In the genomic region with DNA sequence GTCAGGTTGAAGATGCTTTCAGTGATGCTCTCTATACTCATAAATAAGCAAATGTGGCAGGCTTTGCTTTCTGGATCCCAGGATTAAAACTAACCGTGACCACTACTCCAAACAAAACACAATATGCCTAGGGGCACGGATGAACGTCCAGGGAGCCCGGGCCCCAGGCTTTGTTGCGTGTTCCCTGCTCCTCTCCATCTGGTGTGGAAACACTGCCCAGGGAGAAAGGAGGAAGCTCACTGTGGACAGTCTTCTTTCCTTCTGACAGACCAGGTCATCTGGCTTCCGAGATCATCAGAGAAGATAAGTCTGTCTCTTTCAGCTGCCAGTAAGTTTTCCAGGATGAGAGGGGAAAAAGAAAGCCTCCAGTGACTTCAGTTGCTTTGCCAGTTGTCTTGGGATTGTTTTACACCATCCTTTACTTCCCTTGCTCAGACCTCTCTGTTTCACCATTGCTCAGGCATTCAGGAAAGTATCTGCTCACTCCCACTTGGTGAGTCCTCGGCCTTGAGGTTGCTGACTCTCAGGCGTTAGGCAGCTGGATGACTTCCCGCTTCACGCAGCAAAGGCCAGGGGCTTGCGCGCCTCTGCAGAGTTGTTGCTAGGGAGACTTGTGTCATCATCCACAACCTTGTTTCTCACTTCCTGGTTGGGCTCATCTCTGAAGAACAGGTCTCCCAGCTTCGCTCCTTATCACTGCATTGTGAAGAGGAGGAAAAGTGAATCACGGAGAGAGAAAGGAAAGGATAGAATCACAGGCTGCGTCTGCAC, we compare ENCODE assay signal across 8 cellular contexts. TPM values are rescaled to one million over a fixed set of nuclear protein-coding genes. Genes with fewer than 3 reads are reported as not detected.
A peak's percentile ranks its signal among the peaks of the same experiment; 100 is the strongest.
DNase-seq lines count a peak whose midpoint lies in the region; ATAC-seq and TF ChIP-seq lines count a peak whose summit lies in the region.

No MANE protein-coding gene starts in this region.

- no peak for TF ChIP-seq POLR2A in breast epithelium (IDR thresholded peaks at IDR 0.05)

- H3K4me3 ChIP-seq in breast epithelium (no peak overlapping the region), lower lobe of right lung (no peak overlapping the region), aorta (ENCODE audit: low read length in 2 of 2) (no peak overlapping the region)

- H3K4me1 ChIP-seq in breast epithelium, result no peaks in the 10 kb centered on the region
- peaks cover 11% of the 10 kb centered on the region for H3K4me1 ChIP-seq in lower lobe of right lung
- H3K4me1 ChIP-seq in aorta (ENCODE audit: control insufficient read depth in 1 of 2, insufficient read depth in 2 of 2, low read length in 2 of 2), result no peaks in the 10 kb centered on the region

- POLR2A ChIA-PET in MCF 10A (lab: Yijun Ruan, JAX), result interaction anchor here (0.6 to 2.1 kb wide), 3 partner anchors 9 to 21 kb away, joined by 3 to 14 read pairs (median 10); a partner anchor contains a TSS

- H3K36me3 ChIP-seq in breast epithelium (no peaks in the 10 kb centered on the region), lower lobe of right lung (peaks cover 49% of the 10 kb centered on the region), aorta (ENCODE audit: control insufficient read depth in 1 of 2, insufficient read depth in 2 of 2, low read length in 1 of 2) (peaks cover 0 to 4% of the 10 kb centered on the region in 2 donors)

- no peak overlapping the region for H3K4me3 Mint-ChIP-seq in MCF 10A (ENCODE audit: unreplicated experiment)
- no peak overlapping the region for H3K4me3 Mint-ChIP-seq in central memory CD8-positive, alpha-beta T cell
- no peak overlapping the region for H3K4me3 Mint-ChIP-seq in activated naive CD4-positive, alpha-beta T cell treated with anti-CD3 and anti-CD28 coated beads, Interleukin-2, amount 10 ng/mL, durations not matched to agents 7 days and 5 days

- CTCF ChIA-PET in MCF 10A (lab: Yijun Ruan, JAX), result interaction anchor here (0.6 to 2.9 kb wide), 16 partner anchors 9 to 131 kb away, joined by 3 to 28 read pairs (median 4); a partner anchor contains a TSS
- CTCF ChIA-PET in activated naive CD4-positive, alpha-beta T cell treated with anti-CD3 and anti-CD28 coated beads, Interleukin-2, amount 10 ng/mL, durations not matched to agents 7 days and 5 days (lab: Charles Lee), result interaction anchor here (0.7 to 2.3 kb wide), 5 partner anchors 13 to 116 kb away, joined by 3 to 14 read pairs (median 5); a partner anchor contains a TSS

- intact Hi-C loops in breast epithelium (cut with DNase I; ENCODE audit: low total_unique reads) (loop anchor here (10.0 kb wide), 1 partner anchor 47 kb away; no protein-coding TSS in a partner anchor), MCF 10A (cut with micrococcal nuclease) (no loop called here), lower lobe of right lung (cut with DNase I) (loop anchor here (10.0 kb wide), 1 partner anchor 47 kb away; no protein-coding TSS in a partner anchor), aorta (cut with DNase I) (loop anchor here in 1 of 2 donors (5.0 kb wide), 1 partner anchor 114 kb away; no protein-coding TSS in a partner anchor)

- no TSS peak for BruUV-seq in MCF 10A (replicated peaks; lab: Mats Ljungman, UMichigan)

- H3K9me3 Mint-ChIP-seq in MCF 10A (ENCODE audit: unreplicated experiment), result no peaks in the 10 kb centered on the region
- no peaks in the 10 kb centered on the region for H3K9me3 Mint-ChIP-seq in central memory CD8-positive, alpha-beta T cell
- no peaks in the 10 kb centered on the region for H3K9me3 Mint-ChIP-seq in activated naive CD4-positive, alpha-beta T cell treated with anti-CD3 and anti-CD28 coated beads, Interleukin-2, amount 10 ng/mL, durations not matched to agents 7 days and 5 days

- DNase-seq in breast epithelium (ENCODE audit: low spot score in 2 of 2), result peak in 1 of 2 donors; percentile 62
- no peak for DNase-seq in MCF 10A (ENCODE audit: unreplicated experiment)
- no peak for DNase-seq in central memory CD8-positive, alpha-beta T cell (ENCODE audit: low spot score in 2 of 2)
- peak; percentile 86 for DNase-seq in lower lobe of right lung
- peak; percentile 72 to 76 for DNase-seq in aorta
- DNase-seq in activated naive CD4-positive, alpha-beta T cell treated with anti-CD3 and anti-CD28 coated beads, Interleukin-2, amount 10 ng/mL, durations not matched to agents 7 days and 5 days, result no peak

- peaks cover 52% of the 10 kb centered on the region for H3K36me3 Mint-ChIP-seq in MCF 10A (ENCODE audit: insufficient read depth, unreplicated experiment)
- peaks cover 15% of the 10 kb centered on the region for H3K36me3 Mint-ChIP-seq in central memory CD8-positive, alpha-beta T cell (ENCODE audit: insufficient read depth)
- peaks cover 4% of the 10 kb centered on the region for H3K36me3 Mint-ChIP-seq in activated naive CD4-positive, alpha-beta T cell treated with anti-CD3 and anti-CD28 coated beads, Interleukin-2, amount 10 ng/mL, durations not matched to agents 7 days and 5 days

- no peaks in the 10 kb centered on the region for H3K27me3 Mint-ChIP-seq in MCF 10A (ENCODE audit: insufficient read depth, unreplicated experiment)
- no peaks in the 10 kb centered on the region for H3K27me3 Mint-ChIP-seq in central memory CD8-positive, alpha-beta T cell
- no peaks in the 10 kb centered on the region for H3K27me3 Mint-ChIP-seq in activated naive CD4-positive, alpha-beta T cell treated with anti-CD3 and anti-CD28 coated beads, Interleukin-2, amount 10 ng/mL, durations not matched to agents 7 days and 5 days

- TF ChIP-seq CTCF in breast epithelium (IDR thresholded peaks at IDR 0.05) (no peak), MCF 10A (IDR thresholded peaks at IDR 0.05; ENCODE audit: unreplicated experiment) (no peak), lower lobe of right lung (IDR thresholded peaks at IDR 0.05) (no peak)

- H3K27ac Mint-ChIP-seq in MCF 10A (ENCODE audit: low read depth, unreplicated experiment), result no peak overlapping the region
- peak overlapping the region; percentile 32 for H3K27ac Mint-ChIP-seq in central memory CD8-positive, alpha-beta T cell (ENCODE audit: low read depth)
- no peak overlapping the region for H3K27ac Mint-ChIP-seq in activated naive CD4-positive, alpha-beta T cell treated with anti-CD3 and anti-CD28 coated beads, Interleukin-2, amount 10 ng/mL, durations not matched to agents 7 days and 5 days

- H3K9me3 ChIP-seq in breast epithelium, result no peaks in the 10 kb centered on the region
- H3K9me3 ChIP-seq in lower lobe of right lung, result no peaks in the 10 kb centered on the region
- no peaks in the 10 kb centered on the region for H3K9me3 ChIP-seq in aorta (ENCODE audit: control insufficient read depth, low read length)

- ATAC-seq in central memory CD8-positive, alpha-beta T cell (replicated peaks; ENCODE audit: extremely low read depth, poor library complexity, severe bottlenecking), result no peak
- ATAC-seq in lower lobe of right lung (peak; percentile 80 to 84), aorta (ENCODE audit: low FRiP score) (peak; percentile 76), HG03378 (IDR thresholded peaks at IDR 0.05; ENCODE audit: unreplicated experiment) (no peak), GM21576 (IDR thresholded peaks at IDR 0.05; ENCODE audit: unreplicated experiment) (no peak)

- H3K27me3 ChIP-seq in breast epithelium (no peaks in the 10 kb centered on the region), lower lobe of right lung (ENCODE audit: low read depth) (no peaks in the 10 kb centered on the region), aorta (ENCODE audit: control insufficient read depth in 1 of 2, insufficient read depth in 2 of 2, low read length in 1 of 2) (no peaks in the 10 kb centered on the region)

- H3K27ac ChIP-seq in breast epithelium (peak overlapping the region; percentile 75 to 78), lower lobe of right lung (peak overlapping the region; percentile 42), aorta (ENCODE audit: low read depth in 1 of 2, low read length in 2 of 2) (peak overlapping the region in 1 of 2 donors; percentile 37)

- WGBS in aorta, 2 donors, result 81 to 82% methylated on average over 15 of the region's 15 CpGs

- H3K4me1 Mint-ChIP-seq in MCF 10A (ENCODE audit: insufficient read depth, unreplicated experiment), result peaks cover 5% of the 10 kb centered on the region
- no peaks in the 10 kb centered on the region for H3K4me1 Mint-ChIP-seq in central memory CD8-positive, alpha-beta T cell
- no peaks in the 10 kb centered on the region for H3K4me1 Mint-ChIP-seq in activated naive CD4-positive, alpha-beta T cell treated with anti-CD3 and anti-CD28 coated beads, Interleukin-2, amount 10 ng/mL, durations not matched to agents 7 days and 5 days

RNA-seq across cellular contexts. Expression of a gene that starts 20.6 kb away (rescaled TPM):
- total RNA-seq in breast epithelium (100 to 1,000 TPM in 2 of 3 donors, 10 to 100 TPM in 1; 85.6 to 211 (median 101) TPM), MCF 10A (2022) (56.4 and 70.6 TPM in 2 replicates), lower lobe of right lung (213 TPM), aorta (10 to 100 TPM; 46.7 TPM)
- 10 to 100 TPM; 28.7 to 80.8 TPM for polyA plus RNA-seq in aorta

RNA-seq across cellular contexts. Expression of a gene that starts 52.0 kb away (rescaled TPM):
- total RNA-seq in breast epithelium (1 to 10 TPM; 5.9 to 8.8 (median 5.9) TPM), MCF 10A (2022) (19.0 and 19.4 TPM in 2 replicates), lower lobe of right lung (13.4 TPM), aorta (10 to 100 TPM in 1 of 2 donors, 1 to 10 TPM in 1; 4.3 to 11.4 TPM)
- polyA plus RNA-seq in aorta, result 10 to 100 TPM; 17.4 to 21.4 TPM

Comparison
In these comparisons a context has a peak if more than half of its experiments do, and no peak if none do; other contexts are left out.
1. DNase-seq: peak in lower lobe of right lung (single experiment) and aorta (2 of 2); none in MCF 10A (single experiment), central memory CD8-positive, alpha-beta T cell (0 of 2) and activated naive CD4-positive, alpha-beta T cell treated with anti-CD3 and anti-CD28 coated beads, Interleukin-2, amount 10 ng/mL, durations not matched to agents 7 days and 5 days (single experiment).
2. ATAC-seq: peak in lower lobe of right lung (2 of 2) and aorta (single experiment); none in central memory CD8-positive, alpha-beta T cell (single experiment), HG03378 (single experiment) and GM21576 (single experiment).